Comparison of ENCODE assay signal across 27 cellular contexts in the genomic region with DNA sequence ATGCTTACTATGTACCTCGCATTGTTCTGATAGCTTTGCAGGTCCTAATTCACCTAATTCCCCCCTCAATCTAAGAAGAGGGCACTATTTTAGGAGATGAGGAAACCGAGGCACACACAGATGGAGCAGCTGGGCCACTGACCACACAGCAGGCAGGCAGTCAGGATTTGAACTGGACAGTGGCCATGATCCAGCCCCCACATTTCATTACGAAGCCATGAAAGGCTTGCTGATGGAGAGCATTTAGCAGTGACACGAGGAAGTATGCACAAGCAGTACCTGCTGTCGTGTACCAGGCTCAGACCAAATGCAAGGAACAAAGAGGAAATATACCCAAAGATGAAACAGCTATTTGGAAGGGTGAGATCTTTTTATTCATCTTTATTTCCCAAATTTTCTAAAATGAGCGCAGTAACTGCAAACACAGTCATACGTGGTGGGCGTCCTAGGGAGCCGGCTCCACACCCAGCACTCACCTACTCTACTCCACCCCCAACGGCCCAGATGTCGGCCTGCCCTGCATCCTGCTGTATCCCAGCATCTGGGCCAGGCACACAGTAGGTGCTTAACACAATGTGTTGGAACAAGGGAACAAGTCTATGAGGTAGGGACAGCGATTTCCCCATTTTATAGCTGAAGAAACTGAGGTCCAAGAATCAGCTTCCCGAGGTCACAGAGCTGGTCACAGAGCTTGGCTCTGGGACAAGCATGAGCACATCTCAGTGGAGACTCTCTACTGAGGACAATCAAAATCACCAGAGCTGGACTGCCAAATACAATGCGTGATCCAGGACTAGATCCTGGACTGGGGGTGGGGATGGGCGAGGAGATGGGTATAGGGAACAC. TPM values are rescaled to one million over a fixed set of nuclear protein-coding genes. Genes with fewer than 3 reads are reported as not detected.
DNase-seq lines count a peak whose midpoint lies in the region; ATAC-seq, FAIRE-seq and TF ChIP-seq lines count a peak whose summit lies in the region.
"Had no signal": no experiment of that assay in that cellular context is flagged by ENCODE, and none has a peak within 500 bp of the region (broad histone marks: within the 10 kb centered on the region; RNA-seq: fewer than 3 reads in every experiment).

No MANE protein-coding gene starts in this region.

- no peak overlapping the region for H3K14ac ChIP-seq in IMR-90 (replicated peaks; ENCODE audit: low read depth, low read length)

- no peak overlapping the region for H3K23ac ChIP-seq in IMR-90 (ENCODE audit: low read depth, low read length)

- H3K4me2 ChIP-seq in IMR-90 (ENCODE audit: low read depth, low read length) (no peak overlapping the region), endothelial cell of umbilical vein (ENCODE audit: insufficient read depth, low read length) (no peak overlapping the region)
- H3K4me2 ChIP-seq: PC-9 had no signal

- ATAC-seq in CD4-positive, CD25-positive, alpha-beta regulatory T cell (ENCODE audit: low read depth in 2 of 2): no peak
- ATAC-seq in IMR-90 (ENCODE audit: low read depth): no peak
- ATAC-seq in HG02970 (IDR thresholded peaks at IDR 0.05; ENCODE audit: low FRiP score, unreplicated experiment): no peak
- ATAC-seq: activated CD8-positive, alpha-beta T cell treated with anti-CD3 and anti-CD28 coated beads for 36 hours; gastrocnemius medialis; pancreas had no signal

- H2AFZ ChIP-seq in IMR-90 (replicated peaks; ENCODE audit: low read length, poor library complexity): no peak overlapping the region
- no peak overlapping the region for H2AFZ ChIP-seq in endothelial cell of umbilical vein (ENCODE audit: low read depth, low read length)
- H2AFZ ChIP-seq: PC-9 had no signal

- H2BK5ac ChIP-seq in IMR-90 (ENCODE audit: low read depth, low read length, poor library complexity, severe bottlenecking): no peak overlapping the region

- H3K9me1 ChIP-seq in IMR-90 (ENCODE audit: insufficient read depth, low read length): no peaks in the 10 kb centered on the region
- H3K9me1 ChIP-seq in endothelial cell of umbilical vein (replicated peaks; ENCODE audit: control insufficient read depth, extremely low read depth, insufficient read depth, low read length): no peaks in the 10 kb centered on the region

- H3K56ac ChIP-seq in IMR-90 (ENCODE audit: extremely low read depth, insufficient read depth, low read length): no peak overlapping the region

- peaks cover 14 to 40% (median 34%) of the 10 kb centered on the region in 4 donors for H3K4me1 Mint-ChIP-seq in CD4-positive, CD25-positive, alpha-beta regulatory T cell

- WGBS in IMR-90 (ENCODE audit: extremely low coverage in 2 of 2, insufficient read length in 1 of 2), 2 experiments: 70% methylated on average over 2 of the region's 15 CpGs; no CpG with 5 or more reads in 1 of the 2 experiments
- WGBS in tibial nerve, 2 donors: 59 to 62% methylated on average over 15 of the region's 15 CpGs

- peaks cover 0 to 1% (median 0%) of the 10 kb centered on the region in 7 donors for H3K9me3 Mint-ChIP-seq in CD4-positive, CD25-positive, alpha-beta regulatory T cell
- H3K9me3 Mint-ChIP-seq: activated naive CD4-positive, alpha-beta T cell treated with anti-CD3 and anti-CD28 coated beads for 36 hours; central memory CD8-positive, alpha-beta T cell; dendritic cell treated with granulocyte-macrophage colony-stimulating factor and Interleukin-4, amounts not matched to agents 40 ng/mL and 50 ng/mL, for 4 days; memory B cell; neural crest cell; T-helper 2 cell treated with Interferon-gamma antibody and Interleukin-4, amounts not matched to agents 5 μg/mL and 100 μg/mL, for 36 hours had no signal

- peaks cover 38% of the 10 kb centered on the region for H3K36me3 ChIP-seq in CD4-positive, CD25-positive, alpha-beta regulatory T cell (ENCODE audit: control insufficient read depth, insufficient read depth, low read length)
- no peaks in the 10 kb centered on the region for H3K36me3 ChIP-seq in IMR-90 (ENCODE audit: control insufficient read depth, insufficient read depth, low read length)
- no peaks in the 10 kb centered on the region for H3K36me3 ChIP-seq in endothelial cell of umbilical vein (ENCODE audit: control insufficient read depth in 2 of 2, extremely low read depth in 1 of 2, insufficient read depth in 2 of 2, low read length in 2 of 2)
- no peaks in the 10 kb centered on the region for H3K36me3 ChIP-seq in tibial nerve
- H3K36me3 ChIP-seq: esophagus squamous epithelium, gastrocnemius medialis, pancreas had no signal

- no peak for TF ChIP-seq CTCF in IMR-90 (conservative IDR thresholded peaks at IDR 0.05; ENCODE audit: low read depth, low read length)
- no peak for TF ChIP-seq CTCF in endothelial cell of umbilical vein (IDR thresholded peaks at IDR 0.05; ENCODE audit: extremely low read depth in 1 of 2, insufficient read depth in 1 of 2, low read depth in 1 of 2, low read length in 2 of 2)
- TF ChIP-seq CTCF in tibial nerve (IDR thresholded peaks at IDR 0.05): no peak

- peak overlapping the region; percentile 50 for H2AK9ac ChIP-seq in IMR-90 (replicated peaks; ENCODE audit: low read depth, low read length, poor library complexity)

- H4K20me1 ChIP-seq in IMR-90 (ENCODE audit: insufficient read depth, low read length) (no peaks in the 10 kb centered on the region), endothelial cell of umbilical vein (replicated peaks; ENCODE audit: control insufficient read depth, extremely low read depth, insufficient read depth, low read length) (no peaks in the 10 kb centered on the region)

- in situ Hi-C loops in IMR-90 (cut with MboI; ENCODE audit: low sequenced_read_pairs): no loop called here

- peaks cover 96% of the 10 kb centered on the region for H3K79me2 ChIP-seq in endothelial cell of umbilical vein (ENCODE audit: control insufficient read depth, insufficient read depth, low read length)

- no peak for DNase-seq in CD4-positive, CD25-positive, alpha-beta regulatory T cell
- DNase-seq in IMR-90 (no peak), endothelial cell of umbilical vein (ENCODE audit: low read depth, low spot score) (no peak), putamen (ENCODE audit: low spot score) (peak; percentile 58), tibial nerve (ENCODE audit: low spot score in 2 of 2) (no peak), AML-193 (lab: John Stamatoyannopoulos, UW) (no peak)
- DNase-seq: activated CD8-positive, alpha-beta memory T cell treated with anti-CD3 and anti-CD28 coated beads, Interleukin-2, amount 50 U/mL, for 48 hours; activated CD8-positive, alpha-beta T cell treated with anti-CD3 and anti-CD28 coated beads for 36 hours; activated naive CD4-positive, alpha-beta T cell treated with anti-CD3 and anti-CD28 coated beads for 36 hours; esophagus squamous epithelium; gastrocnemius medialis; HCEC 1CT; NCI-H1436; NCI-H2081; NCI-H526; pancreas; PC-9; right cardiac atrium; stimulated activated CD4-positive, alpha-beta T cell treated with anti-CD3 and anti-CD28 coated beads, Interleukin-4, amount 100 ng/mL, for 4 hours; upper lobe of left lung had no signal

- intact Hi-C loops in IMR-90 (cut with micrococcal nuclease): no loop called here
- intact Hi-C loops in endothelial cell of umbilical vein (cut with micrococcal nuclease): no loop called here

- no peak for TF ChIP-seq POLR2A in IMR-90 (IDR thresholded peaks at IDR 0.05; ENCODE audit: low read depth, low read length)
- no peak for TF ChIP-seq POLR2A in endothelial cell of umbilical vein (IDR thresholded peaks at IDR 0.05; ENCODE audit: low read depth, low read length)
- TF ChIP-seq POLR2A in tibial nerve (IDR thresholded peaks at IDR 0.05): no peak

- H3K9ac ChIP-seq in IMR-90 (ENCODE audit: low read depth, low read length): no peak overlapping the region
- H3K9ac ChIP-seq in endothelial cell of umbilical vein (replicated peaks; ENCODE audit: extremely low read depth, insufficient read depth, low read length): no peak overlapping the region

- no peaks in the 10 kb centered on the region for H3K27me3 ChIP-seq in CD4-positive, CD25-positive, alpha-beta regulatory T cell (ENCODE audit: control insufficient read depth, insufficient read depth, low read length)
- H3K27me3 ChIP-seq in IMR-90 (ENCODE audit: control insufficient read depth, insufficient read depth, low read length) (peaks cover 9% of the 10 kb centered on the region; the same call in 1 of the 2 replicates), endothelial cell of umbilical vein (ENCODE audit: control insufficient read depth in 2 of 2, insufficient read depth in 2 of 2, low read length in 2 of 2) (no peaks in the 10 kb centered on the region), tibial nerve (no peaks in the 10 kb centered on the region)
- H3K27me3 ChIP-seq: esophagus squamous epithelium, gastrocnemius medialis, pancreas, upper lobe of left lung had no signal

- no peak overlapping the region for H3K18ac ChIP-seq in IMR-90 (ENCODE audit: low read depth, low read length)

- dilution Hi-C loops in IMR-90 (cut with HindIII; ENCODE audit: low sequenced_read_pairs, unreplicated experiment): no loop called here
- dilution Hi-C loops in endothelial cell of umbilical vein (cut with MboI; ENCODE audit: extremely low pct_ligation_motif_present, low sequenced_read_pairs): no loop called here

- no peak overlapping the region for H4K5ac ChIP-seq in IMR-90 (ENCODE audit: low read depth, low read length)

- peak; percentile 21 for FAIRE-seq in endothelial cell of umbilical vein (lab: Jason Lieb, UNC)
- FAIRE-seq: pancreas had no signal

- H2AK5ac ChIP-seq in IMR-90 (ENCODE audit: low read depth, low read length): no peak overlapping the region

- TF ChIP-seq RAD21 in IMR-90 (IDR thresholded peaks at IDR 0.05; ENCODE audit: low read length): no peak

- H3K36me3 Mint-ChIP-seq in CD4-positive, CD25-positive, alpha-beta regulatory T cell: peaks cover 28% of the 10 kb centered on the region

- peaks cover 88% of the 10 kb centered on the region for H3K4me1 ChIP-seq in CD4-positive, CD25-positive, alpha-beta regulatory T cell (ENCODE audit: control insufficient read depth, insufficient read depth, low read length, poor library complexity, severe bottlenecking)
- H3K4me1 ChIP-seq in IMR-90 (ENCODE audit: control insufficient read depth, insufficient read depth, low read length): no peaks in the 10 kb centered on the region
- peaks cover 16% of the 10 kb centered on the region for H3K4me1 ChIP-seq in endothelial cell of umbilical vein (ENCODE audit: control insufficient read depth, extremely low read depth, insufficient read depth, low read length)
- H3K4me1 ChIP-seq in tibial nerve: peaks cover 0 to 39% (median 19%) of the 10 kb centered on the region in 4 donors
- H3K4me1 ChIP-seq: pancreas had no signal

- TF ChIP-seq EP300 in tibial nerve (IDR thresholded peaks at IDR 0.05): no peak

- no peak overlapping the region for H3K27ac Mint-ChIP-seq in CD4-positive, CD25-positive, alpha-beta regulatory T cell
- H3K27ac Mint-ChIP-seq: activated CD8-positive, alpha-beta T cell treated with anti-CD3 and anti-CD28 coated beads for 36 hours; activated naive CD4-positive, alpha-beta T cell treated with anti-CD3 and anti-CD28 coated beads for 36 hours; CD14-positive monocyte; dendritic cell treated with granulocyte-macrophage colony-stimulating factor and Interleukin-4, amounts not matched to agents 40 ng/mL and 50 ng/mL, for 4 days; memory B cell; T-helper 2 cell treated with Interferon-gamma antibody and Interleukin-4, amounts not matched to agents 5 μg/mL and 100 μg/mL, for 36 hours had no signal

- peaks cover 0 to under 1% of the 10 kb centered on the region in 2 experiments for H3K9me3 ChIP-seq in CD4-positive, CD25-positive, alpha-beta regulatory T cell (ENCODE audit: control insufficient read depth in 2 of 2, low read length in 2 of 2)
- no peaks in the 10 kb centered on the region for H3K9me3 ChIP-seq in IMR-90 (ENCODE audit: control insufficient read depth, insufficient read depth, low read length)
- H3K9me3 ChIP-seq in endothelial cell of umbilical vein (replicated peaks; ENCODE audit: control insufficient read depth, insufficient read depth, low read length): no peaks in the 10 kb centered on the region
- H3K9me3 ChIP-seq in tibial nerve: peaks cover 0 to 8% (median 0%) of the 10 kb centered on the region in 4 donors
- H3K9me3 ChIP-seq: esophagus squamous epithelium, gastrocnemius medialis, pancreas, upper lobe of left lung had no signal

- no peak overlapping the region for H3K4me3 Mint-ChIP-seq in CD4-positive, CD25-positive, alpha-beta regulatory T cell
- H3K4me3 Mint-ChIP-seq: activated CD8-positive, alpha-beta T cell treated with anti-CD3 and anti-CD28 coated beads for 36 hours; activated naive CD4-positive, alpha-beta T cell treated with anti-CD3 and anti-CD28 coated beads for 36 hours; CD14-positive monocyte; central memory CD8-positive, alpha-beta T cell; dendritic cell treated with granulocyte-macrophage colony-stimulating factor and Interleukin-4, amounts not matched to agents 40 ng/mL and 50 ng/mL, for 4 days; memory B cell; neural crest cell; T-helper 2 cell treated with Interferon-gamma antibody and Interleukin-4, amounts not matched to agents 5 μg/mL and 100 μg/mL, for 36 hours had no signal

- H2BK120ac ChIP-seq in IMR-90 (ENCODE audit: low read depth, low read length): no peak overlapping the region

- peak overlapping the region; percentile 64 for H3K27ac ChIP-seq in CD4-positive, CD25-positive, alpha-beta regulatory T cell (ENCODE audit: insufficient read depth, low read length, poor library complexity, severe bottlenecking)
- H3K27ac ChIP-seq in IMR-90 (ENCODE audit: insufficient read depth, low read length) (no peak overlapping the region), endothelial cell of umbilical vein (ENCODE audit: insufficient read depth, low read depth, low read length) (no peak overlapping the region), tibial nerve (no peak overlapping the region)
- H3K27ac ChIP-seq: esophagus squamous epithelium, pancreas, PC-9 had no signal

- BruUV-seq in IMR-90 (replicated peaks; lab: Mats Ljungman, UMichigan) (no TSS peak), endothelial cell of umbilical vein (replicated peaks; lab: Mats Ljungman, UMichigan) (no TSS peak)

- no peaks in the 10 kb centered on the region for H3K79me1 ChIP-seq in IMR-90 (ENCODE audit: low read depth in 1 of 2, low read length in 2 of 2)

- H3K4ac ChIP-seq in IMR-90 (ENCODE audit: low read depth, low read length): no peak overlapping the region

- H3K27me3 Mint-ChIP-seq in CD4-positive, CD25-positive, alpha-beta regulatory T cell: no peaks in the 10 kb centered on the region
- H3K27me3 Mint-ChIP-seq: activated CD8-positive, alpha-beta T cell treated with anti-CD3 and anti-CD28 coated beads for 36 hours; central memory CD8-positive, alpha-beta T cell; dendritic cell treated with granulocyte-macrophage colony-stimulating factor and Interleukin-4, amounts not matched to agents 40 ng/mL and 50 ng/mL, for 4 days; memory B cell had no signal

- no peak overlapping the region for H2BK20ac ChIP-seq in IMR-90 (ENCODE audit: low read depth, low read length)

- no peak overlapping the region for H4K91ac ChIP-seq in IMR-90 (ENCODE audit: insufficient read depth, low read depth, low read length)

- H3K4me3 ChIP-seq in CD4-positive, CD25-positive, alpha-beta regulatory T cell (ENCODE audit: low read depth, low read length): peak overlapping the region; percentile 56
- H3K4me3 ChIP-seq in IMR-90 (ENCODE audit: insufficient read depth, low read depth, low read length): no peak overlapping the region
- H3K4me3 ChIP-seq in endothelial cell of umbilical vein (replicated peaks in 1 of 3; ENCODE audit: insufficient read depth in 1 of 3, low read depth in 1 of 3, low read length in 3 of 3): no peak overlapping the region
- no peak overlapping the region for H3K4me3 ChIP-seq in tibial nerve
- H3K4me3 ChIP-seq: esophagus squamous epithelium, gastrocnemius medialis, pancreas, PC-9, upper lobe of left lung had no signal

- CTCF ChIA-PET in IMR-90 (lab: Yijun Ruan, JAX) (no interaction called here), endothelial cell of umbilical vein (lab: Charles Lee) (interaction anchor here (0.8 to 1.4 kb wide), 2 partner anchors 62 to 155 kb away, joined by 3 to 5 read pairs; no protein-coding TSS in a partner anchor)

- H2BK15ac ChIP-seq in IMR-90 (ENCODE audit: low read depth, low read length): no peak overlapping the region

- no peak overlapping the region for H4K8ac ChIP-seq in IMR-90 (ENCODE audit: low read depth in 2 of 2, low read length in 2 of 2)

- POLR2A ChIA-PET in IMR-90 (lab: Charles Lee; ENCODE audit: unreplicated experiment): no interaction called here
- POLR2A ChIA-PET in endothelial cell of umbilical vein (lab: Charles Lee): no interaction called here

RNA-seq across cellular contexts. Expression of a gene that starts 15.0 kb away (rescaled TPM):
- total RNA-seq in CD4-positive, CD25-positive, alpha-beta regulatory T cell: 264 TPM
- polyA plus RNA-seq in CD4-positive, CD25-positive, alpha-beta regulatory T cell: 10 to 100 TPM; 40.8 to 58.5 (median 50.1) TPM
- total RNA-seq in IMR-90 (2012; rRNA removed) (0.56 and 0.72 TPM in 2 replicates), endothelial cell of umbilical vein (65.7 and 72.9 TPM in 2 replicates), tibial nerve (10 to 100 TPM; 30.1 to 50.7 (median 32.5) TPM)
- polyA plus RNA-seq in IMR-90 (2012; rRNA removed) (0.67 and 0.69 TPM in 2 replicates), endothelial cell of umbilical vein (51.3 and 53.6 TPM in 2 replicates)
- polyA plus RNA-seq in IMR-90 (2012; cell fraction: cytosol; rRNA removed): 0.58 and 0.84 TPM in 2 replicates
- polyA plus RNA-seq in IMR-90 (2012; cell fraction: nucleus; rRNA removed; ENCODE audit: low replicate concordance): 0.75 and 1.5 TPM in 2 replicates
- polyA plus RNA-seq in endothelial cell of umbilical vein (2011; cell fraction: cytosol; rRNA removed): 35.4 and 43.2 TPM in 2 replicates
- 86.0 and 95.1 TPM in 2 replicates for polyA plus RNA-seq in endothelial cell of umbilical vein (2011; cell fraction: nucleus; rRNA removed)
- 54.7 and 68.3 TPM in 2 replicates for polyA plus RNA-seq in endothelial cell of umbilical vein (2012)
- polyA minus RNA-seq in endothelial cell of umbilical vein: 75.8 and 82.4 TPM in 2 replicates
- polyA minus RNA-seq in endothelial cell of umbilical vein (2011; cell fraction: cytosol; rRNA and poly(A)+ RNA removed): 10.0 TPM
- polyA minus RNA-seq in endothelial cell of umbilical vein (2011; cell fraction: nucleus; rRNA and poly(A)+ RNA removed): 69.8 and 84.1 TPM in 2 replicates

Comparison
In these comparisons a context has a peak if more than half of its experiments do, and no peak if none do; other contexts are left out.
1. RNA of a gene that starts 15.0 kb away (total RNA-seq): 264 TPM in CD4-positive, CD25-positive, alpha-beta regulatory T cell (single experiment), 65.7 to 72.9 TPM in endothelial cell of umbilical vein and 30.1 to 50.7 TPM in tibial nerve; 0.56 to 0.72 TPM in IMR-90; every median in the first group is over 10 times any median in the second.